9 cellular contexts compared by ENCODE assay signal in genomic region chr6:44257753-44258324, GRCh38. TPM values are rescaled to one million over a fixed set of nuclear protein-coding genes. Genes with fewer than 3 reads are reported as not detected.
DNase-seq lines count a peak whose midpoint lies in the region; ATAC-seq and TF ChIP-seq lines count a peak whose summit lies in the region.
"Had no signal": no experiment of that assay in that cellular context is flagged by ENCODE, and none has a peak within 500 bp of the region (broad histone marks: within the 10 kb centered on the region; RNA-seq: fewer than 3 reads in every experiment).

No MANE protein-coding gene starts in this region.

- no peak overlapping the region for H2BK120ac ChIP-seq in trophoblast cell (ENCODE audit: insufficient read depth, low read length, poor library complexity)

- H3K27me3 ChIP-seq in ectodermal cell (ENCODE audit: control insufficient read depth, insufficient read depth, low read length, poor library complexity, severe bottlenecking) (no peaks in the 10 kb centered on the region), trophoblast cell (ENCODE audit: insufficient read depth, low read length) (no peaks in the 10 kb centered on the region)

- DNase-seq in CD1c-positive myeloid dendritic cell (ENCODE audit: extremely low spot score) (peak; percentile 91), trophoblast cell (no peak), AG08395 (ENCODE audit: low spot score) (no peak), sciatic nerve (ENCODE audit: low spot score) (no peak)
- no peak for DNase-seq in stimulated activated CD8-positive, alpha-beta memory T cell treated with anti-CD3 and anti-CD28 coated beads, Interleukin-4, amount 100 ng/mL, for 48 hours

- H4K91ac ChIP-seq in trophoblast cell (ENCODE audit: low read depth, low read length), result peak overlapping the region; percentile 68

- no peak overlapping the region for H3K9ac ChIP-seq in trophoblast cell (ENCODE audit: low read length)

- H3K4me1 ChIP-seq in ectodermal cell (ENCODE audit: control insufficient read depth, insufficient read depth, low read length) (peaks cover 14% of the 10 kb centered on the region), trophoblast cell (ENCODE audit: control insufficient read depth in 1 of 2, insufficient read depth in 2 of 2, low read length in 2 of 2) (peaks cover 12% of the 10 kb centered on the region in 2 experiments)

- H3K36me3 ChIP-seq in ectodermal cell (ENCODE audit: control insufficient read depth, insufficient read depth, low read length), result peaks cover 17% of the 10 kb centered on the region
- peaks cover 42 to 50% of the 10 kb centered on the region in 2 experiments for H3K36me3 ChIP-seq in trophoblast cell (ENCODE audit: control insufficient read depth in 1 of 2, insufficient read depth in 2 of 2, low read length in 2 of 2)

- H2BK12ac ChIP-seq in trophoblast cell (ENCODE audit: low read length), result no peak overlapping the region

- H3K79me1 ChIP-seq in trophoblast cell (ENCODE audit: low read length), result peaks cover 9% of the 10 kb centered on the region

- H2AK5ac ChIP-seq in trophoblast cell (ENCODE audit: low read length), result no peak overlapping the region

- H2AFZ ChIP-seq in trophoblast cell (ENCODE audit: insufficient read depth, low read length, poor library complexity), result peak overlapping the region; percentile 76

- 43 to 45% methylated on average over 15 of the region's 15 CpGs for WGBS in ectodermal cell, 2 experiments
- WGBS in trophoblast cell (ENCODE audit: extremely low coverage, insufficient coverage, insufficient read length), result no CpG with 5 or more reads among the region's 15 CpGs

- peak overlapping the region; percentile 67 for H4K12ac ChIP-seq in trophoblast cell (ENCODE audit: low read depth, low read length)

- no peak overlapping the region for H3K18ac ChIP-seq in trophoblast cell (ENCODE audit: low read length)

- no peak overlapping the region for H2BK5ac ChIP-seq in trophoblast cell (ENCODE audit: low read depth, low read length, poor library complexity)

- H3K4me2 ChIP-seq in trophoblast cell (ENCODE audit: low read length), result peak overlapping the region; percentile 95

- H3K9me3 ChIP-seq in ectodermal cell (ENCODE audit: control insufficient read depth, low read length) (no peaks in the 10 kb centered on the region), trophoblast cell (ENCODE audit: insufficient read depth, low read depth, low read length) (no peaks in the 10 kb centered on the region)

- peak overlapping the region; percentile 24 for H4K8ac ChIP-seq in trophoblast cell (ENCODE audit: low read depth, low read length)

- peak overlapping the region; percentile 85 for H3K4me3 ChIP-seq in ectodermal cell (ENCODE audit: insufficient read depth, low read depth, low read length)
- H3K4me3 ChIP-seq in trophoblast cell (ENCODE audit: low read depth, low read length), result peak overlapping the region; percentile 93

- peaks cover 8% of the 10 kb centered on the region for H3K79me2 ChIP-seq in trophoblast cell (ENCODE audit: control insufficient read depth, insufficient read depth, low read length, poor library complexity)

- ATAC-seq in GM21423 (IDR thresholded peaks at IDR 0.05; ENCODE audit: unreplicated experiment), result peak; percentile 12
- no peak for ATAC-seq in sciatic nerve

- 0 out of 2 replicates have a peak, but pooled peaks have one; percentile 31 for TF ChIP-seq CTCF in LNCAP (IDR thresholded peaks at IDR 0.05)

- intact Hi-C loops in sciatic nerve (cut with DNase I), result no loop called here

- H3K14ac ChIP-seq in trophoblast cell (ENCODE audit: low read length), result no peak overlapping the region

- no peak overlapping the region for H3K23ac ChIP-seq in trophoblast cell (ENCODE audit: low read length)

- no peak overlapping the region for H3K4ac ChIP-seq in trophoblast cell (ENCODE audit: low read depth, low read length)

- H3K27ac ChIP-seq in ectodermal cell (ENCODE audit: insufficient read depth, low read depth, low read length, poor library complexity, severe bottlenecking) (no peak overlapping the region), trophoblast cell (ENCODE audit: low read depth, low read length) (peak overlapping the region; percentile 84)

RNA-seq across cellular contexts. Expression of gene SLC35B2, which starts 0.5 kb away (rescaled TPM):
- polyA plus RNA-seq in ectodermal cell (2013, experiment 1 of 4), result 46.3 TPM
- 48.6 TPM for polyA plus RNA-seq in ectodermal cell (2013, experiment 2 of 4)
- polyA plus RNA-seq in ectodermal cell (2013, experiment 3 of 4), result 39.6 TPM
- 40.0 TPM for polyA plus RNA-seq in ectodermal cell (2013, experiment 4 of 4)
- polyA plus RNA-seq in trophoblast cell (2013), result 48.9 and 52.5 TPM in 2 replicates
- 26.8 TPM for total RNA-seq in sciatic nerve

RNA-seq across cellular contexts. Expression of gene NFKBIE, which starts 7.5 kb away (rescaled TPM):
- polyA plus RNA-seq in ectodermal cell (2013, experiment 1 of 4), result 7.9 TPM
- polyA plus RNA-seq in ectodermal cell (2013, experiment 2 of 4), result 7.8 TPM
- 6.6 TPM for polyA plus RNA-seq in ectodermal cell (2013, experiment 3 of 4)
- polyA plus RNA-seq in ectodermal cell (2013, experiment 4 of 4), result 7.8 TPM
- polyA plus RNA-seq in trophoblast cell (2013), result 8.6 and 10.1 TPM in 2 replicates
- total RNA-seq in sciatic nerve, result 9.1 TPM

RNA-seq across cellular contexts. Expression of gene HSP90AB1, which starts 10.9 kb away (rescaled TPM):
- 1,696 TPM for polyA plus RNA-seq in ectodermal cell (2013, experiment 1 of 4)
- polyA plus RNA-seq in ectodermal cell (2013, experiment 2 of 4), result 1,536 TPM
- 1,192 TPM for polyA plus RNA-seq in ectodermal cell (2013, experiment 3 of 4)
- 1,329 TPM for polyA plus RNA-seq in ectodermal cell (2013, experiment 4 of 4)
- polyA plus RNA-seq in trophoblast cell (2013), result 916 and 940 TPM in 2 replicates
- total RNA-seq in sciatic nerve, result 470 TPM

RNA-seq across cellular contexts. Expression of gene TMEM151B, which starts 12.4 kb away (rescaled TPM):
- 0.74 TPM for polyA plus RNA-seq in ectodermal cell (2013, experiment 1 of 4)
- 1.1 TPM for polyA plus RNA-seq in ectodermal cell (2013, experiment 2 of 4)
- 1.4 TPM for polyA plus RNA-seq in ectodermal cell (2013, experiment 3 of 4)
- 1.4 TPM for polyA plus RNA-seq in ectodermal cell (2013, experiment 4 of 4)
- polyA plus RNA-seq in trophoblast cell (2013), result 0.01 TPM in 2 replicates
- not detected for total RNA-seq in sciatic nerve
- total RNA-seq: HT1080 had no signal

RNA-seq across cellular contexts. Expression of gene SLC29A1, which starts 34.4 kb away (rescaled TPM):
- 76.4 TPM for polyA plus RNA-seq in ectodermal cell (2013, experiment 1 of 4)
- 66.5 TPM for polyA plus RNA-seq in ectodermal cell (2013, experiment 2 of 4)
- polyA plus RNA-seq in ectodermal cell (2013, experiment 3 of 4), result 62.2 TPM
- polyA plus RNA-seq in ectodermal cell (2013, experiment 4 of 4), result 69.4 TPM
- polyA plus RNA-seq in trophoblast cell (2013), result 99.2 and 101 TPM in 2 replicates
- 71.7 TPM for total RNA-seq in sciatic nerve
